In the genomic region with DNA sequence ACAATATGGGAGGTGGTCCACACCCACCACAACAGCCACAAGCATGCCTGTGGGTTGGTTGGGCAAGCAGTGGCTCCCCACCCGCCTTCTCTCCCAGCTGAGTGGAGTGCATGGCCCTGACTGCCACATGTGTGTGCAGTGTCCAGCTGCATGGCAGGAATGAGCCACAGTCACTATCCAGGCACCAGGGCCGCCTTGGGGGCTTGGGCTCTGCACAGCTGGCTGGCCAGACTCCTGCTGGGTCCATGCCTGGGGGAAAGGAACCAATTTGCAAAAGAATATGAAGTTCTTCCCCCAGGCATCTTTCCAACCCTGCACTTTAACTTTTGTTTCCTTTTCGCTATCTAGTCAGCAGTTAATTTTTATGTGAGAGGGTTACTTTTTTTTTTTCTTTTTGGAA, we compare ENCODE assay signal across 24 cellular contexts. TPM values are rescaled to one million over a fixed set of nuclear protein-coding genes. Genes with fewer than 3 reads are reported as not detected.
A peak's percentile ranks its signal among the peaks of the same experiment; 100 is the strongest.
DNase-seq lines count a peak whose midpoint lies in the region; ATAC-seq and TF ChIP-seq lines count a peak whose summit lies in the region.
"Had no signal": no experiment of that assay in that cellular context is flagged by ENCODE, and none has a peak within 500 bp of the region (broad histone marks: within the 10 kb centered on the region; RNA-seq: fewer than 3 reads in every experiment).

No MANE protein-coding gene starts in this region.

- H3K27me3 ChIP-seq in HUES6 (ENCODE audit: control insufficient read depth, insufficient read depth, low read length) (no peaks in the 10 kb centered on the region), endodermal cell (ENCODE audit: control insufficient read depth, insufficient read depth, low read length, poor library complexity, severe bottlenecking) (no peaks in the 10 kb centered on the region), mesendoderm (ENCODE audit: insufficient read depth, low read length, poor library complexity) (no peaks in the 10 kb centered on the region)
- no peaks in the 10 kb centered on the region for H3K27me3 ChIP-seq in CD4-positive, alpha-beta T cell (ENCODE audit: control insufficient read depth, insufficient read depth, low read length)
- H3K27me3 ChIP-seq: adrenal gland, esophagus squamous epithelium, Peyer's patch had no signal

- no peak for ATAC-seq in CD4-positive, alpha-beta T cell (ENCODE audit: poor library complexity)
- no peak for ATAC-seq in activated CD8-positive, alpha-beta T cell treated with anti-CD3 and anti-CD28 coated beads for 36 hours
- no peak for ATAC-seq in mucosa of descending colon
- ATAC-seq: CD8-positive, alpha-beta T cell; sciatic nerve had no signal

- H3K36me3 ChIP-seq in HUES6 (ENCODE audit: control insufficient read depth, insufficient read depth, low read length) (no peaks in the 10 kb centered on the region), endodermal cell (ENCODE audit: control insufficient read depth, insufficient read depth, low read length) (no peaks in the 10 kb centered on the region), mesendoderm (ENCODE audit: control insufficient read depth, insufficient read depth, low read length) (no peaks in the 10 kb centered on the region), mucosa of descending colon (ENCODE audit: low read depth) (no peaks in the 10 kb centered on the region)
- H3K36me3 ChIP-seq: adrenal gland, esophagus squamous epithelium, left ventricle myocardium inferior, Peyer's patch, thoracic aorta had no signal

- H3K23ac ChIP-seq in mesendoderm (ENCODE audit: low read length) = peak overlapping the region; percentile 55

- peak overlapping the region; percentile 78; the same call in 1 of the 2 replicates for H3K27ac ChIP-seq in C4-2B
- H3K27ac ChIP-seq in HUES6 (ENCODE audit: low read depth, low read length) = peak overlapping the region; percentile 59; the same call in 1 of the 2 replicates
- no peak overlapping the region for H3K27ac ChIP-seq in endodermal cell (ENCODE audit: low read depth, low read length)
- H3K27ac ChIP-seq in mesendoderm (ENCODE audit: low read depth, low read length) = peak overlapping the region; percentile 61
- H3K27ac ChIP-seq in CD4-positive, alpha-beta T cell (ENCODE audit: low read depth, low read length) = no peak overlapping the region
- H3K27ac ChIP-seq: adrenal gland, esophagus squamous epithelium, left ventricle myocardium inferior, Peyer's patch, thoracic aorta had no signal

- DNase-seq in endodermal cell (peak; percentile 65), mesendoderm (peak; percentile 43), mucosa of descending colon (no peak)
- no peak for DNase-seq in activated T-cell treated with anti-CD3 and anti-CD28 coated beads, Interleukin-2, amount 50 U/mL, for 1 hour
- no peak for DNase-seq in CD4-positive, alpha-beta T cell
- no peak for DNase-seq in activated CD8-positive, alpha-beta T cell treated with anti-CD3 and anti-CD28 coated beads for 36 hours
- DNase-seq: activated B cell treated with CpG ODN at 0.5 μM for 24 hours; activated CD4-positive, alpha-beta T cell treated with anti-CD3 and anti-CD28 coated beads, Interleukin-2, amount 50 U/mL, for 4 hours; activated effector memory CD4-positive, alpha-beta T cell treated with Interleukin-2 at 50 U/mL for 16 hours; adrenal gland; CD8-positive, alpha-beta T cell; effector memory CD4-positive, alpha-beta T cell; esophagus squamous epithelium; glutamatergic neuron; left ventricle myocardium inferior; NCI-H1105 treated with DMSO at 0.1 percent for 48 hours; NCI-H524 treated with DMSO at 0.1 percent for 48 hours; nephron progenitor cell; Peyer's patch; T-helper 2 cell had no signal

- no peak overlapping the region for H3K27ac Mint-ChIP-seq in endodermal cell
- H3K27ac Mint-ChIP-seq in CD4-positive, alpha-beta T cell = no peak overlapping the region
- no peak overlapping the region for H3K27ac Mint-ChIP-seq in activated CD8-positive, alpha-beta T cell treated with anti-CD3 and anti-CD28 coated beads for 36 hours
- H3K27ac Mint-ChIP-seq: activated B cell treated with CpG ODN at 0.5 μM for 24 hours; CD8-positive, alpha-beta T cell; nephron progenitor cell had no signal

- H3K4ac ChIP-seq in mesendoderm (ENCODE audit: low read depth, low read length) = peak overlapping the region; percentile 8

- H3K36me3 Mint-ChIP-seq in endodermal cell (ENCODE audit: low read depth) = peaks cover 7% of the 10 kb centered on the region
- no peaks in the 10 kb centered on the region for H3K36me3 Mint-ChIP-seq in CD4-positive, alpha-beta T cell (ENCODE audit: low read depth)
- H3K36me3 Mint-ChIP-seq in activated CD8-positive, alpha-beta T cell treated with anti-CD3 and anti-CD28 coated beads for 36 hours (ENCODE audit: low read depth) = no peaks in the 10 kb centered on the region
- H3K36me3 Mint-ChIP-seq: CD8-positive, alpha-beta T cell had no signal

- POLR2A ChIA-PET in CD4-positive, alpha-beta T cell (lab: Charles Lee) = no interaction called here
- POLR2A ChIA-PET in activated CD8-positive, alpha-beta T cell treated with anti-CD3 and anti-CD28 coated beads for 36 hours (lab: Charles Lee) = interaction anchor here (0.7 kb wide), 1 partner anchor 190 kb away, joined by 3 read pairs; no protein-coding TSS in a partner anchor

- peak overlapping the region; percentile 84 for H2AK5ac ChIP-seq in mesendoderm (ENCODE audit: low read length)

- no peak overlapping the region for H3K4me3 Mint-ChIP-seq in endodermal cell
- no peak overlapping the region for H3K4me3 Mint-ChIP-seq in CD4-positive, alpha-beta T cell
- no peak overlapping the region for H3K4me3 Mint-ChIP-seq in activated CD8-positive, alpha-beta T cell treated with anti-CD3 and anti-CD28 coated beads for 36 hours
- H3K4me3 Mint-ChIP-seq: activated B cell treated with CpG ODN at 0.5 μM for 24 hours; CD8-positive, alpha-beta T cell; nephron progenitor cell had no signal

- H3K18ac ChIP-seq in mesendoderm (ENCODE audit: low read length) = no peak overlapping the region

- WGBS in endodermal cell (ENCODE audit: insufficient coverage in 1 of 2, insufficient read length in 1 of 2), 2 experiments = 76 to 100% methylated on average over 1 to 3 of the region's 3 CpGs
- WGBS in mesendoderm (ENCODE audit: extremely low coverage, insufficient coverage, low lambda C conversion rate) = no CpG with 5 or more reads among the region's 3 CpGs

- no peak overlapping the region for H4K8ac ChIP-seq in mesendoderm (ENCODE audit: low read depth, low read length)

- H3K4me2 ChIP-seq in mesendoderm (ENCODE audit: low read length) = no peak overlapping the region

- no peak overlapping the region for H2BK120ac ChIP-seq in mesendoderm (ENCODE audit: low read depth, low read length)

- peak overlapping the region; percentile 94 for H2BK5ac ChIP-seq in mesendoderm (ENCODE audit: low read length)

- CTCF ChIA-PET in CD4-positive, alpha-beta T cell (lab: Charles Lee) = no interaction called here
- CTCF ChIA-PET in activated CD8-positive, alpha-beta T cell treated with anti-CD3 and anti-CD28 coated beads for 36 hours (lab: Charles Lee) = no interaction called here

- intact Hi-C loops in CD4-positive, alpha-beta T cell (cut with DNase I, micrococcal nuclease) = no loop called here
- intact Hi-C loops in activated CD8-positive, alpha-beta T cell treated with anti-CD3 and anti-CD28 coated beads for 36 hours (cut with micrococcal nuclease) = no loop called here
- intact Hi-C loops in mucosa of descending colon (cut with DNase I, micrococcal nuclease) = no loop called here

- peaks cover 14% of the 10 kb centered on the region for H3K4me1 ChIP-seq in HUES6 (ENCODE audit: control insufficient read depth, insufficient read depth, low read length)
- peaks cover 4% of the 10 kb centered on the region for H3K4me1 ChIP-seq in endodermal cell (ENCODE audit: control insufficient read depth, insufficient read depth, low read length)
- peaks cover 2% of the 10 kb centered on the region for H3K4me1 ChIP-seq in mesendoderm (ENCODE audit: control insufficient read depth, low read depth, low read length)
- H3K4me1 ChIP-seq in mucosa of descending colon (ENCODE audit: low read depth) = no peaks in the 10 kb centered on the region
- H3K4me1 ChIP-seq: adrenal gland, esophagus squamous epithelium, left ventricle myocardium inferior, Peyer's patch had no signal

- H3K4me3 ChIP-seq in HUES6 (ENCODE audit: low read depth, low read length) (peak overlapping the region; percentile 33; the same call in 1 of the 2 replicates), endodermal cell (ENCODE audit: low read length) (no peak overlapping the region), mesendoderm (ENCODE audit: low read length) (no peak overlapping the region), mucosa of descending colon (no peak overlapping the region)
- H3K4me3 ChIP-seq: adrenal gland, esophagus squamous epithelium, left ventricle myocardium inferior, Peyer's patch, thoracic aorta had no signal

- no peaks in the 10 kb centered on the region for H3K27me3 Mint-ChIP-seq in endodermal cell (ENCODE audit: insufficient read depth)
- H3K27me3 Mint-ChIP-seq in CD4-positive, alpha-beta T cell = no peaks in the 10 kb centered on the region
- no peaks in the 10 kb centered on the region for H3K27me3 Mint-ChIP-seq in activated CD8-positive, alpha-beta T cell treated with anti-CD3 and anti-CD28 coated beads for 36 hours

- no peak overlapping the region for H4K5ac ChIP-seq in mesendoderm (ENCODE audit: low read length)

- peaks cover 21% of the 10 kb centered on the region for H3K4me1 Mint-ChIP-seq in endodermal cell
- no peaks in the 10 kb centered on the region for H3K4me1 Mint-ChIP-seq in CD4-positive, alpha-beta T cell (ENCODE audit: low read depth)
- H3K4me1 Mint-ChIP-seq in activated CD8-positive, alpha-beta T cell treated with anti-CD3 and anti-CD28 coated beads for 36 hours (ENCODE audit: low read depth) = no peaks in the 10 kb centered on the region
- H3K4me1 Mint-ChIP-seq: activated B cell treated with CpG ODN at 0.5 μM for 24 hours, nephron progenitor cell had no signal

- H3K9me3 ChIP-seq in HUES6 (ENCODE audit: control insufficient read depth, insufficient read depth, low read depth, low read length) (peaks cover 2% of the 10 kb centered on the region; the same call in 1 of the 2 replicates), endodermal cell (ENCODE audit: control insufficient read depth, low read length) (peaks cover 13% of the 10 kb centered on the region), mucosa of descending colon (no peaks in the 10 kb centered on the region)
- H3K9me3 ChIP-seq in CD4-positive, alpha-beta T cell (ENCODE audit: control insufficient read depth, low read length) = no peaks in the 10 kb centered on the region
- H3K9me3 ChIP-seq: adrenal gland, esophagus squamous epithelium, left ventricle myocardium inferior, Peyer's patch, thoracic aorta had no signal

- H3K79me2 ChIP-seq in mesendoderm (ENCODE audit: control insufficient read depth, insufficient read depth, low read length) = no peaks in the 10 kb centered on the region

- H2BK15ac ChIP-seq in mesendoderm (replicated peaks; ENCODE audit: low read depth) = no peak overlapping the region

- peaks cover 30% of the 10 kb centered on the region for H3K9me3 Mint-ChIP-seq in endodermal cell
- no peaks in the 10 kb centered on the region for H3K9me3 Mint-ChIP-seq in CD4-positive, alpha-beta T cell
- H3K9me3 Mint-ChIP-seq in activated CD8-positive, alpha-beta T cell treated with anti-CD3 and anti-CD28 coated beads for 36 hours = no peaks in the 10 kb centered on the region
- H3K9me3 Mint-ChIP-seq: activated B cell treated with CpG ODN at 0.5 μM for 24 hours; CD8-positive, alpha-beta T cell had no signal

- TF ChIP-seq CTCF in C4-2B (conservative IDR thresholded peaks at IDR 0.05) (no peak), endodermal cell (conservative IDR thresholded peaks at IDR 0.05) (no peak), mucosa of descending colon (IDR thresholded peaks at IDR 0.05) (no peak)
- TF ChIP-seq CTCF in CD4-positive, alpha-beta T cell (IDR thresholded peaks at IDR 0.05) = no peak
- no peak for TF ChIP-seq CTCF in activated CD8-positive, alpha-beta T cell treated with anti-CD3 and anti-CD28 coated beads for 36 hours (IDR thresholded peaks at IDR 0.05)

- peak overlapping the region; percentile 27 for H3K9ac ChIP-seq in HUES6 (ENCODE audit: low read length)
- no peak overlapping the region for H3K9ac ChIP-seq in endodermal cell (ENCODE audit: extremely low read depth, low read length, poor library complexity, severe bottlenecking)
- no peak overlapping the region for H3K9ac ChIP-seq in mesendoderm (ENCODE audit: low read length)

- H3K56ac ChIP-seq in mesendoderm (ENCODE audit: low read length) = peak overlapping the region; percentile 87

- H3K79me1 ChIP-seq in mesendoderm (ENCODE audit: low read length) = no peaks in the 10 kb centered on the region

RNA-seq across cellular contexts. Expression of a gene that starts 11.6 kb away (rescaled TPM):
- 10 to 100 TPM; 40.0 to 41.1 TPM for total RNA-seq in endodermal cell
- 31.0 TPM for polyA plus RNA-seq in endodermal cell (2013, experiment 1 of 2)
- 29.4 TPM for polyA plus RNA-seq in endodermal cell (2013, experiment 2 of 2)
- 35.2 TPM for polyA plus RNA-seq in mesendoderm (2013, experiment 1 of 2)
- polyA plus RNA-seq in mesendoderm (2013, experiment 2 of 2) = 36.0 TPM
- 10 to 100 TPM; 28.9 to 30.4 TPM for total RNA-seq in CD4-positive, alpha-beta T cell
- 10 to 100 TPM; 50.2 to 50.5 TPM for total RNA-seq in activated CD8-positive, alpha-beta T cell treated with anti-CD3 and anti-CD28 coated beads for 36 hours
- total RNA-seq in mucosa of descending colon = 10 to 100 TPM; 24.6 to 28.5 (median 27.8) TPM

Comparison
In these comparisons a context has a peak if more than half of its experiments do, and no peak if none do; other contexts are left out.
1. H3K27ac ChIP-seq: peak in C4-2B (single experiment), HUES6 (single experiment) and mesendoderm (single experiment); none in endodermal cell (single experiment) and CD4-positive, alpha-beta T cell (single experiment).
2. DNase-seq: peak in endodermal cell (single experiment) and mesendoderm (single experiment); none in activated T-cell treated with anti-CD3 and anti-CD28 coated beads, Interleukin-2, amount 50 U/mL, for 1 hour (single experiment), CD4-positive, alpha-beta T cell (0 of 10), activated CD8-positive, alpha-beta T cell treated with anti-CD3 and anti-CD28 coated beads for 36 hours (single experiment) and mucosa of descending colon (0 of 3).